Comparison of ENCODE assay signal across 19 cellular contexts in genomic region chr2:241359481-241360045, GRCh38. TPM values are rescaled to one million over a fixed set of nuclear protein-coding genes. Genes with fewer than 3 reads are reported as not detected.
DNase-seq lines count a peak whose midpoint lies in the region; ATAC-seq and TF ChIP-seq lines count a peak whose summit lies in the region.
"Had no signal": no experiment of that assay in that cellular context is flagged by ENCODE, and none has a peak within 500 bp of the region (broad histone marks: within the 10 kb centered on the region; RNA-seq: fewer than 3 reads in every experiment).

No MANE protein-coding gene starts in this region.

- peaks cover 28 to 31% of the 10 kb centered on the region in 2 donors for H3K4me1 Mint-ChIP-seq in natural killer cell treated with Interleukin-12 subunit alpha and Interleukin-12 subunit beta and Interleukin-15 and Interleukin-18, amount 100 ng/mL, for 72 hours (ENCODE audit: low read depth in 2 of 2)
- H3K4me1 Mint-ChIP-seq in natural killer cell (peaks cover 7 to 31% of the 10 kb centered on the region in 2 donors), nephron (peaks cover 43% of the 10 kb centered on the region)
- H3K4me1 Mint-ChIP-seq in dendritic cell treated with granulocyte-macrophage colony-stimulating factor and Interleukin-4, amounts not matched to agents 40 ng/mL and 50 ng/mL, for 4 days (ENCODE audit: low read depth) = peaks cover 53% of the 10 kb centered on the region
- H3K4me1 Mint-ChIP-seq in activated CD8-positive, alpha-beta T cell treated with anti-CD3 and anti-CD28 coated beads, Interleukin-2, amount 10 ng/mL, durations not matched to agents 7 days and 5 days (ENCODE audit: low read depth) = peaks cover 26% of the 10 kb centered on the region

- ATAC-seq in natural killer cell treated with Interleukin-12 subunit alpha and Interleukin-12 subunit beta and Interleukin-15 and Interleukin-18, amount 100 ng/mL, for 72 hours = no peak
- no peak for ATAC-seq in natural killer cell
- ATAC-seq in HG03439 (IDR thresholded peaks at IDR 0.05; ENCODE audit: unreplicated experiment) = no peak
- no peak for ATAC-seq in activated CD8-positive, alpha-beta T cell treated with anti-CD3 and anti-CD28 coated beads, Interleukin-2, amount 10 ng/mL, durations not matched to agents 7 days and 5 days
- ATAC-seq: activated naive CD4-positive, alpha-beta T cell treated with anti-CD3 and anti-CD28 coated beads, Interleukin-2, amount 50 U/mL, for 72 hours; activated T-cell treated with anti-CD3 and anti-CD28 coated beads, Interleukin-2, amount 50 U/mL, for 72 hours; left cardiac atrium; pancreas had no signal

- no peak for TF ChIP-seq CTCF in natural killer cell (IDR thresholded peaks at IDR 0.05)
- TF ChIP-seq CTCF in nephron (IDR thresholded peaks at IDR 0.05; ENCODE audit: unreplicated experiment in 3 of 3) = no peak

- intact Hi-C loops in natural killer cell (cut with micrococcal nuclease) = loop anchor here (5.0 to 10.0 kb wide), 4 partner anchors 87 to 525 kb away; partner anchors contain the start of gene PASK
- intact Hi-C loops in dendritic cell treated with granulocyte-macrophage colony-stimulating factor and Interleukin-4, amounts not matched to agents 40 ng/mL and 50 ng/mL, for 4 days (cut with micrococcal nuclease) = loop anchor here (5.0 to 10.0 kb wide), 2 partner anchors 148 to 275 kb away; partner anchors contain the start of genes ATG4B, STK25 and THAP4

- no peaks in the 10 kb centered on the region for H3K9me3 Mint-ChIP-seq in natural killer cell treated with Interleukin-12 subunit alpha and Interleukin-12 subunit beta and Interleukin-15 and Interleukin-18, amount 100 ng/mL, for 72 hours
- H3K9me3 Mint-ChIP-seq in natural killer cell (no peaks in the 10 kb centered on the region), nephron (no peaks in the 10 kb centered on the region)
- H3K9me3 Mint-ChIP-seq in dendritic cell treated with granulocyte-macrophage colony-stimulating factor and Interleukin-4, amounts not matched to agents 40 ng/mL and 50 ng/mL, for 4 days = no peaks in the 10 kb centered on the region
- no peaks in the 10 kb centered on the region for H3K9me3 Mint-ChIP-seq in activated CD8-positive, alpha-beta T cell treated with anti-CD3 and anti-CD28 coated beads, Interleukin-2, amount 10 ng/mL, durations not matched to agents 7 days and 5 days (ENCODE audit: insufficient read depth)
- H3K9me3 Mint-ChIP-seq: activated naive CD4-positive, alpha-beta T cell treated with anti-CD3 and anti-CD28 coated beads, Interleukin-2, amount 50 U/mL, for 72 hours; activated T-cell treated with anti-CD3 and anti-CD28 coated beads, Interleukin-2, amount 50 U/mL, for 72 hours had no signal

- H3K36me3 Mint-ChIP-seq in natural killer cell treated with Interleukin-12 subunit alpha and Interleukin-12 subunit beta and Interleukin-15 and Interleukin-18, amount 100 ng/mL, for 72 hours = no peaks in the 10 kb centered on the region
- H3K36me3 Mint-ChIP-seq in natural killer cell = no peaks in the 10 kb centered on the region
- peaks cover 31% of the 10 kb centered on the region for H3K36me3 Mint-ChIP-seq in dendritic cell treated with granulocyte-macrophage colony-stimulating factor and Interleukin-4, amounts not matched to agents 40 ng/mL and 50 ng/mL, for 4 days (ENCODE audit: low read depth)
- H3K36me3 Mint-ChIP-seq in nephron (ENCODE audit: low read depth) = peaks cover 8% of the 10 kb centered on the region
- H3K36me3 Mint-ChIP-seq in activated CD8-positive, alpha-beta T cell treated with anti-CD3 and anti-CD28 coated beads, Interleukin-2, amount 10 ng/mL, durations not matched to agents 7 days and 5 days (ENCODE audit: low read depth) = peaks cover 5% of the 10 kb centered on the region
- H3K36me3 Mint-ChIP-seq: activated naive CD4-positive, alpha-beta T cell treated with anti-CD3 and anti-CD28 coated beads, Interleukin-2, amount 50 U/mL, for 72 hours had no signal

- no peak overlapping the region for H3K27ac Mint-ChIP-seq in natural killer cell treated with Interleukin-12 subunit alpha and Interleukin-12 subunit beta and Interleukin-15 and Interleukin-18, amount 100 ng/mL, for 72 hours
- H3K27ac Mint-ChIP-seq in natural killer cell (no peak overlapping the region), nephron (no peak overlapping the region)
- peak overlapping the region; percentile 63 for H3K27ac Mint-ChIP-seq in dendritic cell treated with granulocyte-macrophage colony-stimulating factor and Interleukin-4, amounts not matched to agents 40 ng/mL and 50 ng/mL, for 4 days
- no peak overlapping the region for H3K27ac Mint-ChIP-seq in activated CD8-positive, alpha-beta T cell treated with anti-CD3 and anti-CD28 coated beads, Interleukin-2, amount 10 ng/mL, durations not matched to agents 7 days and 5 days
- H3K27ac Mint-ChIP-seq: activated naive CD4-positive, alpha-beta T cell treated with anti-CD3 and anti-CD28 coated beads, Interleukin-2, amount 50 U/mL, for 72 hours; activated T-cell treated with anti-CD3 and anti-CD28 coated beads, Interleukin-2, amount 50 U/mL, for 72 hours had no signal

- H3K4me3 Mint-ChIP-seq in natural killer cell treated with Interleukin-12 subunit alpha and Interleukin-12 subunit beta and Interleukin-15 and Interleukin-18, amount 100 ng/mL, for 72 hours = peak overlapping the region; percentile 2
- no peak overlapping the region for H3K4me3 Mint-ChIP-seq in natural killer cell
- H3K4me3 Mint-ChIP-seq in dendritic cell treated with granulocyte-macrophage colony-stimulating factor and Interleukin-4, amounts not matched to agents 40 ng/mL and 50 ng/mL, for 4 days = no peak overlapping the region
- peak overlapping the region; percentile 22 to 61 (median 54) for H3K4me3 Mint-ChIP-seq in nephron
- no peak overlapping the region for H3K4me3 Mint-ChIP-seq in activated CD8-positive, alpha-beta T cell treated with anti-CD3 and anti-CD28 coated beads, Interleukin-2, amount 10 ng/mL, durations not matched to agents 7 days and 5 days
- H3K4me3 Mint-ChIP-seq: activated T-cell treated with anti-CD3 and anti-CD28 coated beads, Interleukin-2, amount 50 U/mL, for 72 hours had no signal

- CTCF ChIA-PET in activated CD8-positive, alpha-beta T cell treated with anti-CD3 and anti-CD28 coated beads, Interleukin-2, amount 10 ng/mL, durations not matched to agents 7 days and 5 days (lab: Charles Lee) = interaction anchor here (1.0 kb wide), 1 partner anchor 300 kb away, joined by 3 read pairs; no protein-coding TSS in a partner anchor

- no peak for DNase-seq in natural killer cell treated with Interleukin-12 subunit alpha and Interleukin-12 subunit beta and Interleukin-15 and Interleukin-18, amount 100 ng/mL, for 72 hours (ENCODE audit: low spot score)
- DNase-seq in natural killer cell = no peak
- no peak for DNase-seq in effector CD4-positive, alpha-beta T cell
- no peak for DNase-seq in stimulated activated CD8-positive, alpha-beta memory T cell treated with anti-CD3 and anti-CD28 coated beads, Interleukin-4, amount 100 ng/mL, for 48 hours
- no peak for DNase-seq in activated CD8-positive, alpha-beta T cell treated with anti-CD3 and anti-CD28 coated beads, Interleukin-2, amount 10 ng/mL, durations not matched to agents 7 days and 5 days
- DNase-seq: 8988T; activated T-cell treated with anti-CD3 and anti-CD28 coated beads, Interleukin-2, amount 50 U/mL, for 72 hours; DMS53; GM23248; left cardiac atrium; NCI-H2029 treated with DMSO at 0.1 percent for 48 hours; NCI-H510A; pancreas; SIG-M5; stimulated activated CD4-positive, alpha-beta T cell treated with anti-CD3 and anti-CD28 coated beads, Interleukin-2, amount 100 ng/mL, for 48 hours had no signal

- no peaks in the 10 kb centered on the region for H3K27me3 Mint-ChIP-seq in natural killer cell treated with Interleukin-12 subunit alpha and Interleukin-12 subunit beta and Interleukin-15 and Interleukin-18, amount 100 ng/mL, for 72 hours
- no peaks in the 10 kb centered on the region for H3K27me3 Mint-ChIP-seq in natural killer cell (ENCODE audit: low read depth in 2 of 2)
- H3K27me3 Mint-ChIP-seq in dendritic cell treated with granulocyte-macrophage colony-stimulating factor and Interleukin-4, amounts not matched to agents 40 ng/mL and 50 ng/mL, for 4 days = peaks cover 3% of the 10 kb centered on the region
- no peaks in the 10 kb centered on the region for H3K27me3 Mint-ChIP-seq in nephron (ENCODE audit: low read depth)
- H3K27me3 Mint-ChIP-seq in activated CD8-positive, alpha-beta T cell treated with anti-CD3 and anti-CD28 coated beads, Interleukin-2, amount 10 ng/mL, durations not matched to agents 7 days and 5 days (ENCODE audit: low read depth) = no peaks in the 10 kb centered on the region

- POLR2A ChIA-PET in activated CD8-positive, alpha-beta T cell treated with anti-CD3 and anti-CD28 coated beads, Interleukin-2, amount 10 ng/mL, durations not matched to agents 7 days and 5 days (lab: Charles Lee) = no interaction called here

RNA-seq across cellular contexts. Expression of gene FARP2, which starts 3.5 kb away (rescaled TPM):
- 10 to 100 TPM; 49.2 to 77.3 TPM for total RNA-seq in natural killer cell treated with Interleukin-12 subunit alpha and Interleukin-12 subunit beta and Interleukin-15 and Interleukin-18, amount 100 ng/mL, for 72 hours
- 10 to 100 TPM; 26.8 to 40.6 (median 31.6) TPM for total RNA-seq in natural killer cell
- total RNA-seq in activated CD8-positive, alpha-beta T cell treated with anti-CD3 and anti-CD28 coated beads, Interleukin-2, amount 10 ng/mL, durations not matched to agents 7 days and 5 days = 10 to 100 TPM; 19.3 to 22.7 TPM

RNA-seq across cellular contexts. Expression of gene SEPTIN2, which starts 43.8 kb away (rescaled TPM):
- 100 to 1,000 TPM; 246 to 264 TPM for total RNA-seq in natural killer cell treated with Interleukin-12 subunit alpha and Interleukin-12 subunit beta and Interleukin-15 and Interleukin-18, amount 100 ng/mL, for 72 hours
- total RNA-seq in natural killer cell = 100 to 1,000 TPM; 275 to 315 (median 275) TPM
- total RNA-seq in activated CD8-positive, alpha-beta T cell treated with anti-CD3 and anti-CD28 coated beads, Interleukin-2, amount 10 ng/mL, durations not matched to agents 7 days and 5 days = 100 to 1,000 TPM; 247 TPM

RNA-seq across cellular contexts. Expression of gene HDLBP, which starts 44.1 kb away (rescaled TPM):
- 100 to 1,000 TPM; 295 to 479 TPM for total RNA-seq in natural killer cell treated with Interleukin-12 subunit alpha and Interleukin-12 subunit beta and Interleukin-15 and Interleukin-18, amount 100 ng/mL, for 72 hours
- total RNA-seq in natural killer cell = 100 to 1,000 TPM; 170 to 200 (median 177) TPM
- total RNA-seq in activated CD8-positive, alpha-beta T cell treated with anti-CD3 and anti-CD28 coated beads, Interleukin-2, amount 10 ng/mL, durations not matched to agents 7 days and 5 days = 100 to 1,000 TPM; 186 to 187 TPM

Comparison
In these comparisons a context has a peak if more than half of its experiments do, and no peak if none do; other contexts are left out.
1. H3K4me3 Mint-ChIP-seq: peak in natural killer cell treated with Interleukin-12 subunit alpha and Interleukin-12 subunit beta and Interleukin-15 and Interleukin-18, amount 100 ng/mL, for 72 hours (single experiment) and nephron (3 of 3); none in natural killer cell (single experiment), dendritic cell treated with granulocyte-macrophage colony-stimulating factor and Interleukin-4, amounts not matched to agents 40 ng/mL and 50 ng/mL, for 4 days (single experiment) and activated CD8-positive, alpha-beta T cell treated with anti-CD3 and anti-CD28 coated beads, Interleukin-2, amount 10 ng/mL, durations not matched to agents 7 days and 5 days (single experiment).